ENCODE assay signal across 1 cellular context in the genomic region with DNA sequence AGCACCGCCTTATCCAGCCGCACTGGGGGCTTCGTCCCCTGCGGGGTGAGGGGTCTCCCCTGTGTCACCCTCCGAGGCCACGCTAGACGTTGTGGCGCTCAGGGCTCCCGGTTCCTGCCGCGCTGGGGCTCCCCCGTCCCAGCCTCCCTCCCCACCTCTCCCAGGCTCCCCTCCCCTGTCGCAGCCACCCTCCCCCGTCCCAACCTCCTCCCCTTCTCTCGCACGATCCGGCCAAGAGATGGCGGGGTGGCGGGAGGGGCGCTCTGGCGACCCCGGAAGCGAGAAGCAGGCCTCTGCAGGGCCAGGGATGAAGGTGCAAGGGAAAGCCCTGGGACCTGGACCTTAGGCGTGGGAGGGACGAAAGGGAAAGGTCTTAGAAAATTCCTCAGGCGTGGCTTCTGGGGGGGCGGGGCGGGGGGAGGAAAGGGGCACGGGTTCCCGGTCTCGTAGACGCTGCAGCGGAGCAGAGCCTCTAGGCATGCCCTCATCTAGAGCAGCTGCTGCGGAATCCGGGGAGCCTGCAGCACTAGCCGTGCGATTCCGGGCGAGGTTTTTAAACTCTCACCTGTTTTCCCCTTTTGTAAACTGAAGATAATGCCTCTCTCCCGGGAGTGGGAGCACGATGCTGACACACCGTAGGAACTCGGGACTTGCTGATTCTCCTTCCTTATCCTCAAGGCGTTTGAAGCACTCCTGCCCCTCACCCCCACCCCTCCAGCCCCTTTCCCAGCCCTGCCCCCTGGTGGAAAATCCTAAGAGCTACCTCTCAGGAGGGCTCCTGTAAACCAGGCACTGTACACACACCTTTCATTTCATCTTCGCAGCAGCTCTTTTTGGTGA.
TF ChIP-seq lines count a peak whose summit lies in the region.

No MANE protein-coding gene starts in this region.

TF ChIP-seq in H1, 55 proteins besides CTCF, POLR2A, EP300 and RAD21:
- TF ChIP-seq CHD2 (IDR thresholded peaks at IDR 0.05; ENCODE audit: low read length) (no peak), SRF (IDR thresholded peaks at IDR 0.05; ENCODE audit: low read depth, low read length) (no peak), E2F6 (IDR thresholded peaks at IDR 0.05) (no peak), RXRA (IDR thresholded peaks at IDR 0.05; ENCODE audit: insufficient read depth, low read depth, low read length) (no peak), TBP (IDR thresholded peaks at IDR 0.05; ENCODE audit: low read depth, low read length) (no peak), USF2 (IDR thresholded peaks at IDR 0.05; ENCODE audit: low read length) (no peak), TAF1 (IDR thresholded peaks at IDR 0.05; ENCODE audit: low read depth, low read length) (no peak), TEAD4 (IDR thresholded peaks at IDR 0.05; ENCODE audit: low read depth, low read length) (no peak), JUND (IDR thresholded peaks at IDR 0.05; ENCODE audit: low read length) (no peak), KDM4A (IDR thresholded peaks at IDR 0.05; ENCODE audit: low read depth, low read length, severe bottlenecking) (peak; percentile 78), SAP30 (IDR thresholded peaks at IDR 0.05; ENCODE audit: insufficient read depth, insufficient replicate concordance, low read length) (no peak), EZH2 (IDR thresholded peaks at IDR 0.05; ENCODE audit: low read depth, low read length, severe bottlenecking) (no peak), NANOG (IDR thresholded peaks at IDR 0.05; ENCODE audit: insufficient read depth, low read depth, low read length, poor library complexity, severe bottlenecking) (no peak), ZNF274 (IDR thresholded peaks at IDR 0.05; ENCODE audit: borderline replicate concordance, extremely low read depth, low read length) (no peak), JUN (IDR thresholded peaks at IDR 0.05; ENCODE audit: low read depth, low read length) (no peak), CEBPB (IDR thresholded peaks at IDR 0.05; ENCODE audit: low read depth, low read length) (no peak), ASH2L (IDR thresholded peaks at IDR 0.05; ENCODE audit: low read length) (peak; percentile 30), CREB1 (IDR thresholded peaks at IDR 0.05) (no peak), PHF8 (conservative IDR thresholded peaks at IDR 0.05; ENCODE audit: low read depth, low read length) (0 out of 2 replicates have a peak, but pooled peaks have one; percentile 26), SUZ12 (IDR thresholded peaks at IDR 0.05; ENCODE audit: low read length) (no peak), BRCA1 (IDR thresholded peaks at IDR 0.05; ENCODE audit: low read depth, low read length) (no peak), BACH1 (IDR thresholded peaks at IDR 0.05; ENCODE audit: low read length) (no peak), CBX8 (IDR thresholded peaks at IDR 0.05; ENCODE audit: borderline replicate concordance, low read depth, low read length) (no peak), CBX5 (IDR thresholded peaks at IDR 0.05; ENCODE audit: low read depth, low read length) (no peak), FOSL1 (IDR thresholded peaks at IDR 0.05; ENCODE audit: insufficient read depth, low read depth, low read length) (no peak), KDM1A (IDR thresholded peaks at IDR 0.05; ENCODE audit: borderline replicate concordance, low read length) (no peak), NRF1 (IDR thresholded peaks at IDR 0.05; ENCODE audit: low read depth, low read length) (no peak), GTF2F1 (IDR thresholded peaks at IDR 0.05; ENCODE audit: borderline replicate concordance, low read depth, low read length) (no peak), SIX5 (IDR thresholded peaks at IDR 0.05; ENCODE audit: low read depth, low read length) (no peak), TCF12 (IDR thresholded peaks at IDR 0.05; ENCODE audit: low read depth, low read length) (no peak), RNF2 (IDR thresholded peaks at IDR 0.05; ENCODE audit: borderline replicate concordance, low read depth, low read length, missing control alignments, poor library complexity, severe bottlenecking) (no peak), RBBP5 (IDR thresholded peaks at IDR 0.05; ENCODE audit: borderline replicate concordance, low read depth, low read length) (0 out of 2 replicates have a peak, but pooled peaks have one; percentile 35), SP1 (IDR thresholded peaks at IDR 0.05; ENCODE audit: low read depth, low read length) (no peak), BCL11A (IDR thresholded peaks at IDR 0.05; ENCODE audit: low read depth in 2 of 2, low read length in 2 of 2) (no peak), ATF3 (IDR thresholded peaks at IDR 0.05; ENCODE audit: insufficient read depth, low read depth, low read length) (no peak), SP2 (IDR thresholded peaks at IDR 0.05; ENCODE audit: low read length) (no peak), MAFK (IDR thresholded peaks at IDR 0.05; ENCODE audit: low read depth, low read length) (no peak), CTBP2 (IDR thresholded peaks at IDR 0.05; ENCODE audit: borderline replicate concordance, insufficient read depth, insufficient read length, low read length) (peak; percentile 72), SP4 (IDR thresholded peaks at IDR 0.05; ENCODE audit: low read length) (no peak)
